ENCODE assay signal across 7 cellular contexts in genomic region chr2:235345745-235346144, GRCh38.
"Had no signal": no experiment of that assay in that cellular context is flagged by ENCODE, and none has a peak within 500 bp of the region (broad histone marks: within the 10 kb centered on the region; RNA-seq: fewer than 3 reads in every experiment).

No MANE protein-coding gene starts in this region.

- DNase-seq: HFFc6, KBM-7 had no signal

- H3K4me2 ChIP-seq: GM23338, KMS-11 had no signal

- H3K9ac ChIP-seq: KMS-11 had no signal

- H3K36me3 ChIP-seq: HAP-1 had no signal

- H3K27ac ChIP-seq: HL-60, KMS-11 had no signal

- ATAC-seq: GM23338, HCT116 had no signal

- H2AFZ ChIP-seq: GM23338 had no signal

- H3K9me3 ChIP-seq: HAP-1 had no signal

- H3K4me3 ChIP-seq: GM23338, HAP-1 had no signal

- H3K4me1 ChIP-seq: HAP-1 had no signal
